ENCODE assay signal across 11 cellular contexts in genomic region chr1:212595229-212595628, GRCh38. TPM values are rescaled to one million over a fixed set of nuclear protein-coding genes. Genes with fewer than 3 reads are reported as not detected.
DNase-seq lines count a peak whose midpoint lies in the region; ATAC-seq and TF ChIP-seq lines count a peak whose summit lies in the region.
"Had no signal": no experiment of that assay in that cellular context is flagged by ENCODE, and none has a peak within 500 bp of the region (broad histone marks: within the 10 kb centered on the region; RNA-seq: fewer than 3 reads in every experiment).

No MANE protein-coding gene starts in this region.

- no peak for ATAC-seq in Right ventricle myocardium inferior
- ATAC-seq in GM19397 (IDR thresholded peaks at IDR 0.05; ENCODE audit: unreplicated experiment), result no peak

- no peaks in the 10 kb centered on the region for H3K79me2 ChIP-seq in hepatocyte

- POLR2A ChIA-PET in activated CD4-positive, alpha-beta memory T cell treated with anti-CD3 and anti-CD28 coated beads for 36 hours (lab: Charles Lee), result interaction anchor here (1.6 kb wide), 1 partner anchor 13 kb away, joined by 3 read pairs; the partner anchor contains the start of gene ATF3

- no peaks in the 10 kb centered on the region for H3K36me3 ChIP-seq in left ventricle myocardium inferior
- no peaks in the 10 kb centered on the region for H3K36me3 ChIP-seq in hepatocyte (replicated peaks; ENCODE audit: insufficient read depth, low read depth)

- intact Hi-C loops in left ventricle myocardium inferior (cut with micrococcal nuclease), result no loop called here
- intact Hi-C loops in Right ventricle myocardium inferior (cut with DNase I), result no loop called here
- intact Hi-C loops in activated CD4-positive, alpha-beta memory T cell treated with anti-CD3 and anti-CD28 coated beads for 36 hours (cut with micrococcal nuclease), result loop anchor here (5.0 kb wide), 1 partner anchor 658 kb away; no protein-coding TSS in a partner anchor
- intact Hi-C loops in posterior cingulate gyrus (cut with DNase I), result no loop called here

- no peak for TF ChIP-seq CTCF in left ventricle myocardium inferior (IDR thresholded peaks at IDR 0.05; ENCODE audit: borderline replicate concordance)
- TF ChIP-seq CTCF in hepatocyte (IDR thresholded peaks at IDR 0.05; ENCODE audit: poor library complexity), result no peak

- no peaks in the 10 kb centered on the region for H3K4me1 ChIP-seq in left ventricle myocardium inferior
- H3K4me1 ChIP-seq in hepatocyte (ENCODE audit: insufficient read depth), result peaks cover 13% of the 10 kb centered on the region

- 91% methylated on average over 8 of the region's 8 CpGs for WGBS in hepatocyte (ENCODE audit: low lambda C conversion rate, missing lambda C conversion rate)

- peaks cover 15% of the 10 kb centered on the region for H3K27me3 Mint-ChIP-seq in activated CD4-positive, alpha-beta memory T cell treated with anti-CD3 and anti-CD28 coated beads for 36 hours

- H4K20me1 ChIP-seq in hepatocyte (ENCODE audit: insufficient read depth, poor library complexity, severe bottlenecking), result no peaks in the 10 kb centered on the region

- no peak for DNase-seq in left ventricle myocardium inferior
- DNase-seq in Right ventricle myocardium inferior (ENCODE audit: missing footprints), result no peak
- no peak for DNase-seq in activated CD4-positive, alpha-beta memory T cell treated with anti-CD3 and anti-CD28 coated beads for 36 hours
- no peak for DNase-seq in hepatocyte (ENCODE audit: low spot score)
- DNase-seq in posterior cingulate gyrus, result no peak
- DNase-seq in NCI-H345 (lab: John Stamatoyannopoulos, UW), result no peak
- no peak for DNase-seq in cortex of kidney (lab: John Stamatoyannopoulos, UW)
- DNase-seq: C1 segment of cervical spinal cord; stimulated activated CD4-positive, alpha-beta T cell treated with anti-CD3 and anti-CD28 coated beads, Interleukin-12 subunit alpha, Interleukin-12 subunit beta, amount 100 ng/mL, for 4 hours had no signal

- H3K9me3 ChIP-seq in left ventricle myocardium inferior (replicated peaks) (no peaks in the 10 kb centered on the region), hepatocyte (ENCODE audit: low read depth) (no peaks in the 10 kb centered on the region)

- H3K4me2 ChIP-seq in hepatocyte, result peak overlapping the region; percentile 41

- no peaks in the 10 kb centered on the region for H3K9me3 Mint-ChIP-seq in activated CD4-positive, alpha-beta memory T cell treated with anti-CD3 and anti-CD28 coated beads for 36 hours
- H3K9me3 Mint-ChIP-seq: dendritic cell treated with granulocyte-macrophage colony-stimulating factor and Interleukin-4, amounts not matched to agents 40 ng/mL and 50 ng/mL, for 4 days had no signal

- no peak overlapping the region for H3K4me3 ChIP-seq in left ventricle myocardium inferior
- no peak overlapping the region for H3K4me3 ChIP-seq in hepatocyte

- CTCF ChIA-PET in activated CD4-positive, alpha-beta memory T cell treated with anti-CD3 and anti-CD28 coated beads for 36 hours (lab: Charles Lee), result interaction anchor here (0.8 kb wide), 1 partner anchor 69 kb away, joined by 3 read pairs; no protein-coding TSS in a partner anchor

- no peak overlapping the region for H3K4me3 Mint-ChIP-seq in activated CD4-positive, alpha-beta memory T cell treated with anti-CD3 and anti-CD28 coated beads for 36 hours
- H3K4me3 Mint-ChIP-seq: dendritic cell treated with granulocyte-macrophage colony-stimulating factor and Interleukin-4, amounts not matched to agents 40 ng/mL and 50 ng/mL, for 4 days had no signal

- peaks cover 31% of the 10 kb centered on the region for H3K4me1 Mint-ChIP-seq in activated CD4-positive, alpha-beta memory T cell treated with anti-CD3 and anti-CD28 coated beads for 36 hours (ENCODE audit: low read depth)

- H3K27ac ChIP-seq in left ventricle myocardium inferior (replicated peaks), result peak overlapping the region; percentile 65
- peak overlapping the region; percentile 92 for H3K27ac ChIP-seq in hepatocyte

- peaks cover 7% of the 10 kb centered on the region for H3K27me3 ChIP-seq in left ventricle myocardium inferior (ENCODE audit: low read depth)
- no peaks in the 10 kb centered on the region for H3K27me3 ChIP-seq in hepatocyte

- no peaks in the 10 kb centered on the region for H3K36me3 Mint-ChIP-seq in activated CD4-positive, alpha-beta memory T cell treated with anti-CD3 and anti-CD28 coated beads for 36 hours

- peak overlapping the region; percentile 90 for H3K27ac Mint-ChIP-seq in activated CD4-positive, alpha-beta memory T cell treated with anti-CD3 and anti-CD28 coated beads for 36 hours
- H3K27ac Mint-ChIP-seq: dendritic cell treated with granulocyte-macrophage colony-stimulating factor and Interleukin-4, amounts not matched to agents 40 ng/mL and 50 ng/mL, for 4 days had no signal

- no peak overlapping the region for H2AFZ ChIP-seq in hepatocyte

- no peaks in the 10 kb centered on the region for H3K9me2 ChIP-seq in hepatocyte (replicated peaks; ENCODE audit: insufficient read depth)

RNA-seq across cellular contexts. Expression of gene ATF3, which starts 13.3 kb away (rescaled TPM):
- total RNA-seq in left ventricle myocardium inferior, result 20.0 TPM
- 13.7 TPM for total RNA-seq in Right ventricle myocardium inferior
- total RNA-seq in activated CD4-positive, alpha-beta memory T cell treated with anti-CD3 and anti-CD28 coated beads for 36 hours, result 10 to 100 TPM; 49.7 to 51.5 TPM
- total RNA-seq in hepatocyte, result 128 TPM in 2 replicates
- polyA plus RNA-seq in hepatocyte, result 129 and 178 TPM in 2 replicates
